In genomic region chr7:133433165-133433812, GRCh38 we compare ENCODE assay signal across 1 cellular context.
TF ChIP-seq lines count a peak whose summit lies in the region.

No MANE protein-coding gene starts in this region.

TF ChIP-seq in HepG2, 621 proteins besides CTCF, POLR2A, EP300 and RAD21 (continued from another document and continues in another):
- TF ChIP-seq ZSCAN20 (CRISPR knock-in tag; IDR thresholded peaks at IDR 0.05; ENCODE audit: borderline replicate concordance) = no peak
- peak; percentile 78 for TF ChIP-seq SOX5 (CRISPR knock-in tag; IDR thresholded peaks at IDR 0.05; ENCODE audit: borderline replicate concordance)
- no peak for TF ChIP-seq SYNCRIP (IDR thresholded peaks at IDR 0.05; ENCODE audit: insufficient read depth, low read depth, low read length)
- TF ChIP-seq AKAP8 (CRISPR knock-in tag; IDR thresholded peaks at IDR 0.05) = no peak
- 0 out of 2 replicates have a peak, but pooled peaks have one; percentile 62 for TF ChIP-seq ZNF644 (CRISPR knock-in tag; IDR thresholded peaks at IDR 0.05; ENCODE audit: low read depth)
- TF ChIP-seq FOXA3 (CRISPR knock-in tag; IDR thresholded peaks at IDR 0.05) = 0 out of 2 replicates have a peak, but pooled peaks have one; percentile 18
- no peak for TF ChIP-seq THAP11 (CRISPR knock-in tag; IDR thresholded peaks at IDR 0.05)
- no peak for TF ChIP-seq CREB3 (CRISPR knock-in tag; IDR thresholded peaks at IDR 0.05)
- TF ChIP-seq CHD2 (IDR thresholded peaks at IDR 0.05; ENCODE audit: low read depth, low read length) = no peak
- no peak for TF ChIP-seq TARDBP (CRISPR knock-in tag; IDR thresholded peaks at IDR 0.05)
- TF ChIP-seq ZFP90 (CRISPR knock-in tag; IDR thresholded peaks at IDR 0.05; ENCODE audit: borderline replicate concordance) = no peak
- no peak for TF ChIP-seq ZGPAT (CRISPR knock-in tag; IDR thresholded peaks at IDR 0.05)
- TF ChIP-seq HDAC2 (CRISPR knock-in tag; IDR thresholded peaks at IDR 0.05) = no peak
- TF ChIP-seq RBAK (CRISPR knock-in tag; IDR thresholded peaks at IDR 0.05) = peak; percentile 94
- no peak for TF ChIP-seq SMARCE1 (IDR thresholded peaks at IDR 0.05; ENCODE audit: borderline replicate concordance)
- no peak for TF ChIP-seq ZNF292 (CRISPR knock-in tag; IDR thresholded peaks at IDR 0.05; ENCODE audit: borderline replicate concordance, low read depth)
- no peak for TF ChIP-seq ATF4 (CRISPR knock-in tag; IDR thresholded peaks at IDR 0.05)
- TF ChIP-seq BRF2 (CRISPR knock-in tag; IDR thresholded peaks at IDR 0.05) = no peak
- TF ChIP-seq KLF9 (CRISPR knock-in tag; IDR thresholded peaks at IDR 0.05; ENCODE audit: low read depth) = no peak
- TF ChIP-seq NFYB (CRISPR knock-in tag; IDR thresholded peaks at IDR 0.05) = peak; percentile 40; the same call in 1 of the 2 replicates
- TF ChIP-seq ADNP (CRISPR knock-in tag; IDR thresholded peaks at IDR 0.05) = no peak
- TF ChIP-seq ZNF510 (CRISPR knock-in tag; IDR thresholded peaks at IDR 0.05; ENCODE audit: low read depth) = no peak
- TF ChIP-seq ZNF607 (CRISPR knock-in tag; IDR thresholded peaks at IDR 0.05; ENCODE audit: borderline replicate concordance) = no peak
- no peak for TF ChIP-seq ZNF646 (CRISPR knock-in tag; IDR thresholded peaks at IDR 0.05)
- no peak for TF ChIP-seq PPARG (CRISPR knock-in tag; conservative IDR thresholded peaks at IDR 0.05)
- TF ChIP-seq ZBTB46 (CRISPR knock-in tag; IDR thresholded peaks at IDR 0.05; ENCODE audit: borderline replicate concordance) = no peak
- TF ChIP-seq ARID5B (CRISPR knock-in tag; IDR thresholded peaks at IDR 0.05) = peak; percentile 22; the same call in 1 of the 2 replicates
- TF ChIP-seq MYNN (CRISPR knock-in tag; IDR thresholded peaks at IDR 0.05; ENCODE audit: low read depth) = no peak
- no peak for TF ChIP-seq U2AF2 (IDR thresholded peaks at IDR 0.05; ENCODE audit: low read depth, low read length)
- no peak for TF ChIP-seq MXD4 (CRISPR knock-in tag; IDR thresholded peaks at IDR 0.05)
- no peak for TF ChIP-seq KLF15 (CRISPR knock-in tag; IDR thresholded peaks at IDR 0.05; ENCODE audit: borderline replicate concordance)
- no peak for TF ChIP-seq HIVEP1 (CRISPR knock-in tag; IDR thresholded peaks at IDR 0.05)
- no peak for TF ChIP-seq RFXAP (CRISPR knock-in tag; IDR thresholded peaks at IDR 0.05; ENCODE audit: borderline replicate concordance)
- TF ChIP-seq MNT (IDR thresholded peaks at IDR 0.05) = no peak
- no peak for TF ChIP-seq ZKSCAN5 (CRISPR knock-in tag; IDR thresholded peaks at IDR 0.05)
- TF ChIP-seq ZNF674 (CRISPR knock-in tag; IDR thresholded peaks at IDR 0.05; ENCODE audit: low read depth) = no peak
- no peak for TF ChIP-seq ZNF44 (CRISPR knock-in tag; IDR thresholded peaks at IDR 0.05)
- TF ChIP-seq PHF21A (CRISPR knock-in tag; IDR thresholded peaks at IDR 0.05) = no peak
- TF ChIP-seq POLR2AphosphoS5 (IDR thresholded peaks at IDR 0.05; ENCODE audit: low read depth, low read length) = no peak
- TF ChIP-seq PHF8 (CRISPR knock-in tag; IDR thresholded peaks at IDR 0.05) = no peak
- no peak for TF ChIP-seq SOX6 (IDR thresholded peaks at IDR 0.05)
- peak; percentile 65 for TF ChIP-seq SOX6 (CRISPR knock-in tag; IDR thresholded peaks at IDR 0.05)
- no peak for TF ChIP-seq ELF1 (CRISPR knock-in tag; IDR thresholded peaks at IDR 0.05)
- TF ChIP-seq ZNF569 (CRISPR knock-in tag; IDR thresholded peaks at IDR 0.05; ENCODE audit: borderline replicate concordance) = no peak
- peak; percentile 73; the same call in 1 of the 2 replicates for TF ChIP-seq POGZ (CRISPR knock-in tag; IDR thresholded peaks at IDR 0.05)
- no peak for TF ChIP-seq TEF (CRISPR knock-in tag; IDR thresholded peaks at IDR 0.05)
- TF ChIP-seq ZNF333 (CRISPR knock-in tag; IDR thresholded peaks at IDR 0.05; ENCODE audit: borderline replicate concordance) = no peak
